ENCODE assay signal across 8 cellular contexts in genomic region chr13:46211521-46212351, GRCh38. TPM values are rescaled to one million over a fixed set of nuclear protein-coding genes. Genes with fewer than 3 reads are reported as not detected.
A peak's percentile ranks its signal among the peaks of the same experiment; 100 is the strongest.
DNase-seq lines count a peak whose midpoint lies in the region; ATAC-seq lines count a peak whose summit lies in the region.

A gene with protein sequence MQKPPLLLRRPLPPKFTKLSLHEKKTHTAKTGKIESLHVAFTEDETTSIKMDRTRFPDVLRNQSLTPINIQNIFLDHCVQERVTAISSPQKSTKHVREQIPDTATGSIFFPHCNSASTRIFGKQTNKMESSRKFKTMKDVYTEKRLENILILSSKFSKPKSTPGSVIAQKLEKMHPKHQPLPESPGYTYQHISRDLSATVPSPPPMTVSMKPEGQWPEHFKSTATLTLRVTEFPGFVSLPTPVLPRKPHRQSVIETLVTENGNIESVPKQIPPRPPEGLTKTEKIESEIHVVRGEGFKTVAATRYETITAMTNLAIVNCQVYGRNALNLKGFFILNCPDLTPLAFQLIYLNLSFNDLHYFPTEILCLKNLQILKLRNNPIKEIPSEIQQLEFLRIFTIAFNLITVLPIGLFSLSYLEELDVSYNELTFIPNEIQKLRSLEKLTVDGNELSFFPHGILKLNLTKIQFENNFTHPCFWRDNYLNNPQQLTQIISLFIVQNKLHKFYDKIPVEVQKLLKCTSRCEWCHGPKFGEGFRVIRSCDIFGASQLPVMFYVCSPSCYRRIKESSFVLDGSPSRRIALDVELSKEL (plus strand): TSS chr13:46211928. CDS start chr13:46213035, 1,107 bp downstream.

- H3K9me3 ChIP-seq in BLaER1, result peaks cover 12% of the 10 kb centered on the region
- H3K9me3 ChIP-seq in muscle layer of colon (ENCODE audit: low read length), result no peaks in the 10 kb centered on the region

- H3K4me3 ChIP-seq in BLaER1 (peak within 1 kb of the TSS; percentile 40; the same call in 1 of the 2 replicates), muscle layer of colon (ENCODE audit: low read depth in 1 of 2, low read length in 2 of 2) (peak within 1 kb of the TSS; percentile 47 to 65)

- H3K27me3 ChIP-seq in BLaER1 (peaks cover 39% of the 10 kb centered on the region), muscle layer of colon (ENCODE audit: control insufficient read depth in 1 of 2, insufficient read depth in 2 of 2, low read length in 2 of 2) (no peaks in the 10 kb centered on the region)

- H3K4me1 ChIP-seq in BLaER1 (no peaks in the 10 kb centered on the region; the same call in 1 of the 2 replicates), muscle layer of colon (ENCODE audit: insufficient read depth, low read length) (peaks cover 5% of the 10 kb centered on the region)

- H4K20me1 ChIP-seq in BLaER1, result peaks cover 12% of the 10 kb centered on the region; the same call in 1 of the 2 replicates

- H3K9ac ChIP-seq in BLaER1, result no peak within 1 kb of the TSS
- H3K9ac ChIP-seq in muscle layer of colon (ENCODE audit: low read length), result no peak within 1 kb of the TSS

- H3K27ac ChIP-seq in BLaER1 (no peak within 1 kb of the TSS), muscle layer of colon (ENCODE audit: low read depth, low read length) (no peak within 1 kb of the TSS)

- DNase-seq in NOMO-1 treated with DMSO at 0.1 percent for 48 hours (lab: John Stamatoyannopoulos, UW; ENCODE audit: unreplicated experiment) (peak; percentile 80), activated T-cell treated with anti-CD3 and anti-CD28 coated beads for 24 hours (ENCODE audit: low read depth) (peak; percentile 73)
- peak; percentile 66 for DNase-seq in stimulated activated CD8-positive, alpha-beta memory T cell treated with anti-CD3 and anti-CD28 coated beads, Interleukin-7, amount 100 ng/mL, for 24 hours (ENCODE audit: low read depth)

- ATAC-seq in GM19035 (IDR thresholded peaks at IDR 0.05; ENCODE audit: unreplicated experiment) (peak; percentile 97), HG03196 (IDR thresholded peaks at IDR 0.05; ENCODE audit: unreplicated experiment) (peak; percentile 93), esophagus mucosa (peak; percentile 87)

- H3K4me2 ChIP-seq in BLaER1, result peak within 1 kb of the TSS; percentile 13; the same call in 1 of the 2 replicates

- H3K36me3 ChIP-seq in BLaER1 (no peaks in the 10 kb centered on the region), muscle layer of colon (ENCODE audit: insufficient read depth, low read length) (no peaks in the 10 kb centered on the region)

RNA-seq across cellular contexts. Expression of the gene that starts here (rescaled TPM):
- not detected for total RNA-seq in esophagus mucosa

Comparison
In these comparisons a context has a peak if more than half of its experiments do, and no peak if none do; other contexts are left out.
1. Peak in ATAC-seq in esophagus mucosa; RNA of the gene not detected or under 1 TPM.